In genomic region chr15:75312591-75312990, GRCh38 we compare ENCODE assay signal across 8 cellular contexts. TPM values are rescaled to one million over a fixed set of nuclear protein-coding genes. Genes with fewer than 3 reads are reported as not detected.
"Had no signal": no experiment of that assay in that cellular context is flagged by ENCODE, and none has a peak within 500 bp of the region (broad histone marks: within the 10 kb centered on the region; RNA-seq: fewer than 3 reads in every experiment).

No MANE protein-coding gene starts in this region.

RNA-seq across cellular contexts. Expression of gene GOLGA6D, which starts 30.0 kb away (rescaled TPM):
- total RNA-seq: activated naive CD4-positive, alpha-beta T cell treated with anti-CD3 and anti-CD28 coated beads for 36 hours; activated T-helper 1 cell treated with anti-CD3 and anti-CD28 coated beads, Interleukin-12 subunit alpha, Interleukin-12 subunit beta, Interleukin-2, Interleukin-4 antibody, amounts not matched to agents 30 ng/mL and 10 ng/mL and 1 ng/mL, durations not matched to agents 14 hours and 24 hours and 36 hours; body of pancreas; gastroesophageal sphincter; thyroid gland; uterus had no signal

RNA-seq across cellular contexts. Expression of gene GOLGA6C, which starts 54.5 kb away (rescaled TPM):
- total RNA-seq: activated T-helper 1 cell treated with anti-CD3 and anti-CD28 coated beads, Interleukin-12 subunit alpha, Interleukin-12 subunit beta, Interleukin-2, Interleukin-4 antibody, amounts not matched to agents 30 ng/mL and 10 ng/mL and 1 ng/mL, durations not matched to agents 14 hours and 24 hours and 36 hours; body of pancreas; gastroesophageal sphincter; skeletal muscle tissue; T-cell; thyroid gland; uterus had no signal
